ENCODE assay signal across 1 cellular context in genomic region chr17:48016112-48016511, GRCh38.
TF ChIP-seq lines count a peak whose summit lies in the region.

No MANE protein-coding gene starts in this region.

TF ChIP-seq in SK-N-SH treated with all-trans-retinoic acid at 6 μM for 48 hours, 23 proteins besides CTCF, POLR2A, EP300 and RAD21 (continued from another document):
- TF ChIP-seq, protein P1, sequence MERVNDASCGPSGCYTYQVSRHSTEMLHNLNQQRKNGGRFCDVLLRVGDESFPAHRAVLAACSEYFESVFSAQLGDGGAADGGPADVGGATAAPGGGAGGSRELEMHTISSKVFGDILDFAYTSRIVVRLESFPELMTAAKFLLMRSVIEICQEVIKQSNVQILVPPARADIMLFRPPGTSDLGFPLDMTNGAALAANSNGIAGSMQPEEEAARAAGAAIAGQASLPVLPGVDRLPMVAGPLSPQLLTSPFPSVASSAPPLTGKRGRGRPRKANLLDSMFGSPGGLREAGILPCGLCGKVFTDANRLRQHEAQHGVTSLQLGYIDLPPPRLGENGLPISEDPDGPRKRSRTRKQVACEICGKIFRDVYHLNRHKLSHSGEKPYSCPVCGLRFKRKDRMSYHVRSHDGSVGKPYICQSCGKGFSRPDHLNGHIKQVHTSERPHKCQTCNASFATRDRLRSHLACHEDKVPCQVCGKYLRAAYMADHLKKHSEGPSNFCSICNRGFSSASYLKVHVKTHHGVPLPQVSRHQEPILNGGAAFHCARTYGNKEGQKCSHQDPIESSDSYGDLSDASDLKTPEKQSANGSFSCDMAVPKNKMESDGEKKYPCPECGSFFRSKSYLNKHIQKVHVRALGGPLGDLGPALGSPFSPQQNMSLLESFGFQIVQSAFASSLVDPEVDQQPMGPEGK (CRISPR knock-in tag; IDR thresholded peaks at IDR 0.05; ENCODE audit: borderline replicate concordance), result no peak
- TF ChIP-seq TOX (CRISPR knock-in tag; IDR thresholded peaks at IDR 0.05; ENCODE audit: borderline replicate concordance) (no peak), ISL1 (CRISPR knock-in tag; IDR thresholded peaks at IDR 0.05) (no peak), RARB (CRISPR knock-in tag; IDR thresholded peaks at IDR 0.05) (no peak), TSHZ2 (CRISPR knock-in tag; IDR thresholded peaks at IDR 0.05) (peak; percentile 52; the same call in 1 of the 2 replicates), SNAI2 (CRISPR knock-in tag; IDR thresholded peaks at IDR 0.05) (no peak)
